27 cellular contexts compared by ENCODE assay signal in the genomic region with DNA sequence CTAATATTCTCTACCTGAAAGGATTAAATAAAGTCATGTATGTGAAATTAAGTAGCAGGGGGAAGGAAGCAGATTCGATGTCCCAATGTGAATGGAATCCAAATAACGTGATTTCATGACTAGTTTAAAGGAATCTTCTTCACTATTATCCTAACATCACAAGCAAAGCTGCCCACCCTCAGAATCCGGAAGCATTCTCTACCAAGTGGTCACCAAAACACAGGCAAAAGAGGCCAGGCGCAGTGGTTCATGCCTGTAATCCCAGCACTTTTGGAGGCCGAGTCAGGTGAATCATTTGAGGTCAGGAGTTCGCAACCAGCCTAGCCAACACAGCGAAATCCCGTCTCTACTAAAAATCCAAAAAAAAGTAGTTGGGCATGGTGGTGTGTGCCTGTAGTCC.
DNase-seq lines count a peak whose midpoint lies in the region; ATAC-seq and TF ChIP-seq lines count a peak whose summit lies in the region.
"Had no signal": no experiment of that assay in that cellular context is flagged by ENCODE, and none has a peak within 500 bp of the region (broad histone marks: within the 10 kb centered on the region; RNA-seq: fewer than 3 reads in every experiment).

No MANE protein-coding gene starts in this region.

- H3K4me3 Mint-ChIP-seq in HFFc6: peak overlapping the region; percentile 80
- H3K4me3 Mint-ChIP-seq: activated CD8-positive, alpha-beta memory T cell treated with anti-CD3 and anti-CD28 coated beads, Interleukin-2, amount 10 ng/mL, durations not matched to agents 7 days and 5 days; activated naive CD4-positive, alpha-beta T cell treated with anti-CD3 and anti-CD28 coated beads for 36 hours; activated T-cell treated with anti-CD3 and anti-CD28 coated beads, Interleukin-2, amount 50 U/mL, for 72 hours; immature natural killer cell; T-helper 2 cell treated with Interferon-gamma antibody and Interleukin-4, amounts not matched to agents 5 μg/mL and 100 μg/mL, for 36 hours; WTC11 had no signal

- ATAC-seq in GM19467 (IDR thresholded peaks at IDR 0.05; ENCODE audit: unreplicated experiment): no peak
- ATAC-seq: A549; activated CD8-positive, alpha-beta memory T cell treated with anti-CD3 and anti-CD28 coated beads, Interleukin-2, amount 10 ng/mL, durations not matched to agents 7 days and 5 days; activated T-cell treated with anti-CD3 and anti-CD28 coated beads, Interleukin-2, amount 50 U/mL, for 72 hours; foreskin keratinocyte; upper lobe of right lung; WTC11 had no signal

- peaks cover 8% of the 10 kb centered on the region for H3K36me3 Mint-ChIP-seq in HFFc6 (ENCODE audit: low read depth)
- H3K36me3 Mint-ChIP-seq: activated CD8-positive, alpha-beta memory T cell treated with anti-CD3 and anti-CD28 coated beads, Interleukin-2, amount 10 ng/mL, durations not matched to agents 7 days and 5 days; immature natural killer cell; WTC11 had no signal

- no peak for TF ChIP-seq CTCF in HFFc6 (IDR thresholded peaks at IDR 0.05)
- no peak for TF ChIP-seq CTCF in hepatocyte (IDR thresholded peaks at IDR 0.05; ENCODE audit: poor library complexity)

- H3K4me1 ChIP-seq in ACC112 (ENCODE audit: control insufficient read depth, insufficient read depth, low read length, unreplicated experiment) (peaks cover 36% of the 10 kb centered on the region), hepatocyte (ENCODE audit: insufficient read depth) (peaks cover 15% of the 10 kb centered on the region)
- H3K4me1 ChIP-seq: A549, foreskin keratinocyte, left lung, upper lobe of right lung had no signal

- DNase-seq in HFFc6 (peak; percentile 94), amniotic stem cell (lab: John Stamatoyannopoulos, UW) (peak; percentile 17), hepatocyte (ENCODE audit: low spot score) (no peak), NCI-H1092 treated with DMSO at 0.1 percent for 48 hours (lab: John Stamatoyannopoulos, UW) (no peak), NCI-H1930 (lab: John Stamatoyannopoulos, UW) (no peak)
- no peak for DNase-seq in effector CD8-positive, alpha-beta T cell (lab: John Stamatoyannopoulos, UW)
- DNase-seq: activated CD4-positive, alpha-beta T cell treated with anti-CD3 and anti-CD28 coated beads, Interleukin-2, amount 50 U/mL, for 1 hour; activated CD8-positive, alpha-beta memory T cell treated with anti-CD3 and anti-CD28 coated beads, Interleukin-2, amount 10 ng/mL, durations not matched to agents 7 days and 5 days; activated naive CD4-positive, alpha-beta T cell treated with anti-CD3 and anti-CD28 coated beads for 36 hours; activated T-cell treated with anti-CD3 and anti-CD28 coated beads, Interleukin-2, amount 50 U/mL, for 72 hours; amygdala; central memory CD4-positive, alpha-beta T cell; immature natural killer cell; KG1; left lung; NCI-H1694; NCI-H524 treated with DMSO at 0.1 percent for 48 hours; stimulated activated CD4-positive, alpha-beta T cell treated with anti-CD3 and anti-CD28 coated beads, Interleukin-1b, Interleukin-23, amount 100 ng/mL, for 48 hours; upper lobe of right lung had no signal

- no peaks in the 10 kb centered on the region for H3K9me3 ChIP-seq in hepatocyte (ENCODE audit: low read depth)
- H3K9me3 ChIP-seq: A549, upper lobe of right lung had no signal

- H3K4me3 ChIP-seq in ACC112 (ENCODE audit: low read depth, low read length) (no peak overlapping the region), hepatocyte (no peak overlapping the region)
- H3K4me3 ChIP-seq: A549, left lung, skin epidermis, upper lobe of right lung had no signal

- peak overlapping the region; percentile 61 for H3K27ac ChIP-seq in ACC112 (ENCODE audit: low read depth, low read length)
- H3K27ac ChIP-seq in hepatocyte: peak overlapping the region; percentile 77
- H3K27ac ChIP-seq: A549, C4-2B, foreskin keratinocyte, upper lobe of right lung had no signal

- peaks cover 9% of the 10 kb centered on the region for H3K9me3 Mint-ChIP-seq in HFFc6
- H3K9me3 Mint-ChIP-seq: activated naive CD4-positive, alpha-beta T cell treated with anti-CD3 and anti-CD28 coated beads for 36 hours; T-helper 2 cell treated with Interferon-gamma antibody and Interleukin-4, amounts not matched to agents 5 μg/mL and 100 μg/mL, for 36 hours; WTC11 had no signal

- WGBS in hepatocyte (ENCODE audit: low lambda C conversion rate, missing lambda C conversion rate): 90% methylated on average over 8 of the region's 8 CpGs

- no peaks in the 10 kb centered on the region for H4K20me1 ChIP-seq in hepatocyte (ENCODE audit: insufficient read depth, poor library complexity, severe bottlenecking)

- peaks cover 70% of the 10 kb centered on the region for H3K4me1 Mint-ChIP-seq in HFFc6 (ENCODE audit: low read depth)
- H3K4me1 Mint-ChIP-seq: activated CD8-positive, alpha-beta memory T cell treated with anti-CD3 and anti-CD28 coated beads, Interleukin-2, amount 10 ng/mL, durations not matched to agents 7 days and 5 days; immature natural killer cell had no signal

- H3K27ac Mint-ChIP-seq in HFFc6: peak overlapping the region; percentile 97
- H3K27ac Mint-ChIP-seq: activated CD8-positive, alpha-beta memory T cell treated with anti-CD3 and anti-CD28 coated beads, Interleukin-2, amount 10 ng/mL, durations not matched to agents 7 days and 5 days; activated naive CD4-positive, alpha-beta T cell treated with anti-CD3 and anti-CD28 coated beads for 36 hours; activated T-cell treated with anti-CD3 and anti-CD28 coated beads, Interleukin-2, amount 50 U/mL, for 72 hours; immature natural killer cell; T-helper 2 cell treated with Interferon-gamma antibody and Interleukin-4, amounts not matched to agents 5 μg/mL and 100 μg/mL, for 36 hours had no signal

- H3K27me3 ChIP-seq in ACC112 (ENCODE audit: insufficient read depth, low read length): no peaks in the 10 kb centered on the region
- no peaks in the 10 kb centered on the region for H3K27me3 ChIP-seq in hepatocyte
- H3K27me3 ChIP-seq: foreskin keratinocyte, left lung, upper lobe of right lung had no signal

- H3K27me3 Mint-ChIP-seq in HFFc6 (ENCODE audit: insufficient read depth): peaks cover 7% of the 10 kb centered on the region
- H3K27me3 Mint-ChIP-seq: activated CD8-positive, alpha-beta memory T cell treated with anti-CD3 and anti-CD28 coated beads, Interleukin-2, amount 10 ng/mL, durations not matched to agents 7 days and 5 days had no signal

- H3K36me3 ChIP-seq in ACC112 (ENCODE audit: insufficient read depth, low read length) (no peaks in the 10 kb centered on the region), hepatocyte (replicated peaks; ENCODE audit: insufficient read depth, low read depth) (no peaks in the 10 kb centered on the region)
- H3K36me3 ChIP-seq: left lung, upper lobe of right lung had no signal

- H2AFZ ChIP-seq in ACC112 (ENCODE audit: low read length, unreplicated experiment) (no peak overlapping the region), hepatocyte (no peak overlapping the region)

- H3K4me2 ChIP-seq in hepatocyte: no peak overlapping the region
- H3K4me2 ChIP-seq: A549 had no signal

- H3K79me2 ChIP-seq in ACC112 (ENCODE audit: control insufficient read depth, insufficient read depth, low read length, unreplicated experiment) (no peaks in the 10 kb centered on the region), hepatocyte (no peaks in the 10 kb centered on the region)

- H3K9me2 ChIP-seq in hepatocyte (replicated peaks; ENCODE audit: insufficient read depth): no peaks in the 10 kb centered on the region

Comparison
In these comparisons a context has a peak if more than half of its experiments do, and no peak if none do; other contexts are left out.
1. DNase-seq: peak in HFFc6 (single experiment) and amniotic stem cell (single experiment); none in hepatocyte (single experiment), NCI-H1092 treated with DMSO at 0.1 percent for 48 hours (single experiment), NCI-H1930 (0 of 2) and effector CD8-positive, alpha-beta T cell (single experiment).